ENCODE assay signal across 9 cellular contexts in genomic region chr3:17023006-17023664, GRCh38.
DNase-seq lines count a peak whose midpoint lies in the region; ATAC-seq and TF ChIP-seq lines count a peak whose summit lies in the region.
"Had no signal": no experiment of that assay in that cellular context is flagged by ENCODE, and none has a peak within 500 bp of the region (broad histone marks: within the 10 kb centered on the region; RNA-seq: fewer than 3 reads in every experiment).

No MANE protein-coding gene starts in this region.

- H3K27ac Mint-ChIP-seq in activated CD8-positive, alpha-beta T cell treated with anti-CD3 and anti-CD28 coated beads, Interleukin-2, amount 10 ng/mL, durations not matched to agents 7 days and 5 days, result peak overlapping the region; percentile 77
- H3K27ac Mint-ChIP-seq in naive B cell, result peak overlapping the region; percentile 60 to 97 (median 88)

- H3K4me1 ChIP-seq in stomach, result peaks cover 0 to 18% (median 0%) of the 10 kb centered on the region in 4 donors

- H3K9me3 ChIP-seq in stomach, result no peaks in the 10 kb centered on the region

- H3K27me3 ChIP-seq in stomach, result no peaks in the 10 kb centered on the region

- peaks cover 42% of the 10 kb centered on the region for H3K36me3 Mint-ChIP-seq in activated CD8-positive, alpha-beta T cell treated with anti-CD3 and anti-CD28 coated beads, Interleukin-2, amount 10 ng/mL, durations not matched to agents 7 days and 5 days (ENCODE audit: low read depth)
- no peaks in the 10 kb centered on the region for H3K36me3 Mint-ChIP-seq in naive B cell

- peak; percentile 66 for DNase-seq in activated CD8-positive, alpha-beta T cell treated with anti-CD3 and anti-CD28 coated beads, Interleukin-2, amount 10 ng/mL, durations not matched to agents 7 days and 5 days
- DNase-seq in naive B cell, result peak; percentile 20
- DNase-seq in ACHN, result no peak
- no peak for DNase-seq in stomach
- DNase-seq in NAMALWA (ENCODE audit: low spot score), result no peak
- DNase-seq in nucleus accumbens (lab: John Stamatoyannopoulos, UW), result no peak

- H3K4me3 ChIP-seq in stomach, result no peak overlapping the region

- no peaks in the 10 kb centered on the region for H3K9me3 Mint-ChIP-seq in activated CD8-positive, alpha-beta T cell treated with anti-CD3 and anti-CD28 coated beads, Interleukin-2, amount 10 ng/mL, durations not matched to agents 7 days and 5 days (ENCODE audit: insufficient read depth)
- peaks cover 0 to 2% (median 0%) of the 10 kb centered on the region in 7 donors for H3K9me3 Mint-ChIP-seq in naive B cell

- TF ChIP-seq EP300 in stomach (IDR thresholded peaks at IDR 0.05), result no peak

- peak overlapping the region; percentile 30 for H3K4me3 Mint-ChIP-seq in activated CD8-positive, alpha-beta T cell treated with anti-CD3 and anti-CD28 coated beads, Interleukin-2, amount 10 ng/mL, durations not matched to agents 7 days and 5 days
- H3K4me3 Mint-ChIP-seq in naive B cell, result peak overlapping the region in 4 of 8 donors; percentile 36 to 74 (median 65)

- no peaks in the 10 kb centered on the region for H3K27me3 Mint-ChIP-seq in activated CD8-positive, alpha-beta T cell treated with anti-CD3 and anti-CD28 coated beads, Interleukin-2, amount 10 ng/mL, durations not matched to agents 7 days and 5 days (ENCODE audit: low read depth)
- H3K27me3 Mint-ChIP-seq in naive B cell, result no peaks in the 10 kb centered on the region

- POLR2A ChIA-PET in activated CD8-positive, alpha-beta T cell treated with anti-CD3 and anti-CD28 coated beads, Interleukin-2, amount 10 ng/mL, durations not matched to agents 7 days and 5 days (lab: Charles Lee), result interaction anchor here (0.5 to 0.9 kb wide), 2 partner anchors 137 to 1082 kb away, joined by 3 to 4 read pairs; no protein-coding TSS in a partner anchor

- peaks cover 49% of the 10 kb centered on the region for H3K4me1 Mint-ChIP-seq in activated CD8-positive, alpha-beta T cell treated with anti-CD3 and anti-CD28 coated beads, Interleukin-2, amount 10 ng/mL, durations not matched to agents 7 days and 5 days (ENCODE audit: low read depth)
- peaks cover 25 to 43% (median 34%) of the 10 kb centered on the region in 3 donors for H3K4me1 Mint-ChIP-seq in naive B cell

- peak overlapping the region in 1 of 5 donors; percentile 54 for H3K27ac ChIP-seq in stomach

- intact Hi-C loops in stomach (cut with DNase I; ENCODE audit: low total_unique reads), result no loop called here

- TF ChIP-seq CTCF in stomach (IDR thresholded peaks at IDR 0.05), result no peak

- WGBS in stomach, 5 donors, result 42 to 51% (median 48%) methylated on average over 6 of the region's 6 CpGs

- ATAC-seq in GM18517 (IDR thresholded peaks at IDR 0.05; ENCODE audit: unreplicated experiment) (peak; percentile 93), HG02938 (IDR thresholded peaks at IDR 0.05; ENCODE audit: unreplicated experiment) (peak; percentile 92), naive B cell (ENCODE audit: low read depth in 2 of 2) (peak; percentile 98 to 99)
- ATAC-seq in activated CD8-positive, alpha-beta T cell treated with anti-CD3 and anti-CD28 coated beads, Interleukin-2, amount 10 ng/mL, durations not matched to agents 7 days and 5 days, result peak; percentile 99
- ATAC-seq: HCT116 had no signal

- in situ Hi-C loops in ACHN (cut with HindIII; ENCODE audit: low pct_ligation_motif_present, low pct_unique_long_range_greater_than_20kb, low sequenced_read_pairs), result no loop called here

- no peaks in the 10 kb centered on the region for H3K36me3 ChIP-seq in stomach

- CTCF ChIA-PET in activated CD8-positive, alpha-beta T cell treated with anti-CD3 and anti-CD28 coated beads, Interleukin-2, amount 10 ng/mL, durations not matched to agents 7 days and 5 days (lab: Charles Lee), result interaction anchor here (0.8 to 2.1 kb wide), 5 partner anchors 10 to 425 kb away, joined by 3 to 7 read pairs (median 3); partner anchors contain the start of gene PLCL2

- TF ChIP-seq POLR2A in stomach (IDR thresholded peaks at IDR 0.05), result no peak

Comparison
In these comparisons a context has a peak if more than half of its experiments do, and no peak if none do; other contexts are left out.
1. DNase-seq: peak in activated CD8-positive, alpha-beta T cell treated with anti-CD3 and anti-CD28 coated beads, Interleukin-2, amount 10 ng/mL, durations not matched to agents 7 days and 5 days (single experiment) and naive B cell (single experiment); none in ACHN (single experiment), stomach (single experiment), NAMALWA (single experiment) and nucleus accumbens (0 of 56).
2. Peak in every context shown above with its lines, with median percentiles within 50 percentile points of each other: ATAC-seq.